Comparison of ENCODE assay signal across 10 cellular contexts in the genomic region with DNA sequence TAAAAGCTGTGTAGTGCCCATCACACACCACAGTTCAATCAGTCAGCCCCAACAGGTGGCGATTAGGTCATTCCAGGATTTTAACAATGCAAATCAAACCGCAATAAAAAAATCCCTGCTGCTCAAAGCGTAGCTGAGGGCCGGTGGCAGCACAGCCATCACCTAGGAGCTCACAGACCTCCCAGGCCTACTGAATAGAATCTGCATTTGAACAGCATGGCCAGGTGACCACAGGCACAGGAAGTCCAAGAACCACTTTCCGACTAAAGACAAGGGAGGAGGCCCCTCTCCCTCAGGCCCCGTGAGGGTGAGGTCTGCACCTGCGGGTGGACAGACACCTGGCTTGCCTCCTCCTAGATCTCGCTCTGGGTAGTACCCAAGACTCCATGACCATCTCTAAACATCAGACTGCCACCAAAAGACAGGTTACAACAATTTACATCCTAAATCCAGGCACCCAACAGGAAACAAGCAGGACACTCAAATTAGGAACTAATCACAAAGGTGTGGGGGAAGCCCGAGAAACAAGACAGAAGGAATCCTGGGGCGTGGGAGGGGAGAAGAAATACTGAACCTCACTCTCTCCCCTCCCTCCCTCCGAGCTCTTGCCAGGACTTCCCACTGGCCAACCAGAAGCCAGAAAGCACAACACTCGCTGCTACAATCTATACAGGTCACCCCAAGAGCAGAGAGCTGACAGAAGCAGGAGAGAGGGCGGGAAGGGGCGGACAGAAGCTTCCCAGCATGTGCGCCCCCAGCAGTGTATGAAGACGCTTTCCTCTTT. TPM values are rescaled to one million over a fixed set of nuclear protein-coding genes. Genes with fewer than 3 reads are reported as not detected.
DNase-seq lines count a peak whose midpoint lies in the region; ATAC-seq and TF ChIP-seq lines count a peak whose summit lies in the region.
"Had no signal": no experiment of that assay in that cellular context is flagged by ENCODE, and none has a peak within 500 bp of the region (broad histone marks: within the 10 kb centered on the region; RNA-seq: fewer than 3 reads in every experiment).

No MANE protein-coding gene starts in this region.

- no peak overlapping the region for H3K27ac ChIP-seq in prostate gland

- no peaks in the 10 kb centered on the region for H3K36me3 ChIP-seq in prostate gland

- WGBS in prostate gland: 76% methylated on average over 16 of the region's 16 CpGs

- no peaks in the 10 kb centered on the region for H3K27me3 ChIP-seq in prostate gland (replicated peaks; ENCODE audit: insufficient read depth)

- DNase-seq in G401 (ENCODE audit: low spot score): peak; percentile 77
- DNase-seq in NCI-H774 (lab: John Stamatoyannopoulos, UW): peak; percentile 50
- peak; percentile 34 for DNase-seq in kidney tubule cell (ENCODE audit: low spot score)
- no peak for DNase-seq in ureter (ENCODE audit: low spot score)
- DNase-seq in prostate gland (ENCODE audit: low spot score): no peak
- DNase-seq in SK-N-DZ (ENCODE audit: low spot score): no peak
- DNase-seq: activated naive CD8-positive, alpha-beta T cell treated with anti-CD3 and anti-CD28 coated beads, Interleukin-2, amount 10 ng/mL, durations not matched to agents 7 days and 5 days; stimulated activated CD4-positive, alpha-beta T cell treated with anti-CD3 and anti-CD28 coated beads, Interleukin-12 subunit alpha, Interleukin-12 subunit beta, amount 100 ng/mL, for 4 hours had no signal

- in situ Hi-C loops in G401 (cut with HindIII; ENCODE audit: low sequenced_read_pairs): loop anchor here (10.0 kb wide), 1 partner anchor 120 kb away; no protein-coding TSS in a partner anchor

- H3K4me1 ChIP-seq in prostate gland (replicated peaks): no peaks in the 10 kb centered on the region

- no peaks in the 10 kb centered on the region for H3K9me3 ChIP-seq in prostate gland

- intact Hi-C loops in prostate gland (cut with DNase I): no loop called here

- TF ChIP-seq CTCF in prostate gland (IDR thresholded peaks at IDR 0.05): no peak

- H3K4me3 ChIP-seq in prostate gland: no peak overlapping the region

- ATAC-seq in GM21723 (IDR thresholded peaks at IDR 0.05; ENCODE audit: unreplicated experiment) (peak; percentile 65), HG03045 (IDR thresholded peaks at IDR 0.05; ENCODE audit: unreplicated experiment) (no peak)

- TF ChIP-seq POLR2A in prostate gland (IDR thresholded peaks at IDR 0.05): no peak

RNA-seq across cellular contexts. Expression of gene GNA12, which starts 19.2 kb away (rescaled TPM):
- total RNA-seq in G401 (2014; rRNA removed; shearing (Covaris generic)): 17.7 and 18.2 TPM in 2 replicates
- total RNA-seq in ureter: 41.8 TPM
- 100 to 1,000 TPM in 1 of 2 donors, 10 to 100 TPM in 1; 22.6 to 102 TPM for total RNA-seq in prostate gland
- polyA plus RNA-seq in SK-N-DZ (2014; cell fraction: cytosol; rRNA removed): 11.6 and 14.4 TPM in 2 replicates
- polyA plus RNA-seq in SK-N-DZ (2014; cell fraction: nucleus; rRNA removed): 5.5 and 9.0 TPM in 2 replicates

Comparison
In these comparisons a context has a peak if more than half of its experiments do, and no peak if none do; other contexts are left out.
1. DNase-seq: peak in G401 (single experiment), NCI-H774 (single experiment) and kidney tubule cell (single experiment); none in ureter (single experiment), prostate gland (single experiment) and SK-N-DZ (single experiment).